In genomic region chr1:52404975-52405338, GRCh38 we compare ENCODE assay signal across 8 cellular contexts. TPM values are rescaled to one million over a fixed set of nuclear protein-coding genes. Genes with fewer than 3 reads are reported as not detected.
DNase-seq lines count a peak whose midpoint lies in the region; ATAC-seq and TF ChIP-seq lines count a peak whose summit lies in the region.

No MANE protein-coding gene starts in this region.

- POLR2A ChIA-PET in activated B cell treated with CpG ODN at 0.5 μM for 24 hours (lab: Charles Lee) = interaction anchor here (0.6 to 2.9 kb wide), 12 partner anchors 8 to 517 kb away, joined by 3 to 34 read pairs (median 5); partner anchors contain the start of genes CC2D1B, ECHDC2, KTI12 and SHISAL2A

- ATAC-seq in GM23338 = no peak
- no peak for ATAC-seq in activated B cell treated with CpG ODN at 0.5 μM for 24 hours (ENCODE audit: low read depth)
- ATAC-seq in left ventricle myocardium superior = peak; percentile 2
- ATAC-seq in GM18870 (IDR thresholded peaks at IDR 0.05; ENCODE audit: unreplicated experiment) = no peak

- H3K9me3 ChIP-seq in skeletal muscle tissue (ENCODE audit: control insufficient read depth in 3 of 3, low read length in 3 of 3) = no peaks in the 10 kb centered on the region

- H3K4me3 ChIP-seq in GM23338 = peak overlapping the region; percentile 82
- peak overlapping the region; percentile 98 to 99 (median 99) for H3K4me3 ChIP-seq in skeletal muscle tissue (ENCODE audit: low read length in 3 of 3)

- H3K9ac ChIP-seq in skeletal muscle tissue (ENCODE audit: low read depth in 1 of 3, low read length in 3 of 3) = peak overlapping the region; percentile 90 to 97 (median 96)

- peaks cover 41% of the 10 kb centered on the region for H3K36me3 ChIP-seq in GM23338 (ENCODE audit: insufficient read depth)
- H3K36me3 ChIP-seq in skeletal muscle tissue (ENCODE audit: control insufficient read depth in 3 of 3, insufficient read depth in 3 of 3, low read length in 3 of 3) = peaks cover 13 to 24% (median 20%) of the 10 kb centered on the region in 3 donors

- H3K27me3 ChIP-seq in GM23338 (ENCODE audit: insufficient read depth) = no peaks in the 10 kb centered on the region
- H3K27me3 ChIP-seq in skeletal muscle tissue (ENCODE audit: control insufficient read depth in 3 of 3, insufficient read depth in 3 of 3, low read length in 3 of 3) = no peaks in the 10 kb centered on the region

- H3K4me1 ChIP-seq in GM23338 (ENCODE audit: insufficient read depth) = peaks cover 15% of the 10 kb centered on the region
- peaks cover 12 to 21% (median 15%) of the 10 kb centered on the region in 3 donors for H3K4me1 ChIP-seq in skeletal muscle tissue (ENCODE audit: control insufficient read depth in 3 of 3, insufficient read depth in 3 of 3, low read length in 3 of 3)

- peaks cover 69% of the 10 kb centered on the region for H3K36me3 Mint-ChIP-seq in GM23338 (ENCODE audit: low read depth)
- H3K36me3 Mint-ChIP-seq in activated B cell treated with CpG ODN at 0.5 μM for 24 hours (ENCODE audit: low read depth) = peaks cover 44% of the 10 kb centered on the region

- H3K9me3 Mint-ChIP-seq in GM23338 (no peaks in the 10 kb centered on the region), activated B cell treated with CpG ODN at 0.5 μM for 24 hours (no peaks in the 10 kb centered on the region)

- peaks cover 26% of the 10 kb centered on the region for H4K20me1 ChIP-seq in GM23338 (replicated peaks; ENCODE audit: insufficient read depth)

- H3K4me1 Mint-ChIP-seq in GM23338 (peaks cover 16% of the 10 kb centered on the region; the same call in 2 of the 3 replicates), activated B cell treated with CpG ODN at 0.5 μM for 24 hours (peaks cover 32% of the 10 kb centered on the region)

- peaks cover 75% of the 10 kb centered on the region for H3K79me2 ChIP-seq in GM23338 (replicated peaks; ENCODE audit: insufficient read depth)

- peak overlapping the region; percentile 82 for H3K4me2 ChIP-seq in GM23338

- TF ChIP-seq CTCF in GM23338 (conservative IDR thresholded peaks at IDR 0.05; ENCODE audit: low read depth in 2 of 2) = no peak
- TF ChIP-seq CTCF in activated B cell treated with CpG ODN at 0.5 μM for 24 hours (IDR thresholded peaks at IDR 0.05) = no peak

- H3K27ac Mint-ChIP-seq in GM23338 = peak overlapping the region; percentile 100
- H3K27ac Mint-ChIP-seq in activated B cell treated with CpG ODN at 0.5 μM for 24 hours = peak overlapping the region; percentile 95

- CTCF ChIA-PET in activated B cell treated with CpG ODN at 0.5 μM for 24 hours (lab: Charles Lee) = interaction anchor here (1.0 to 2.9 kb wide), 3 partner anchors 30 to 298 kb away, joined by 3 to 10 read pairs (median 3); no protein-coding TSS in a partner anchor

- H3K9me2 ChIP-seq in GM23338 (ENCODE audit: insufficient read depth) = no peaks in the 10 kb centered on the region

- no peaks in the 10 kb centered on the region for H3K27me3 Mint-ChIP-seq in GM23338 (ENCODE audit: insufficient read depth, low read depth, poor library complexity)
- H3K27me3 Mint-ChIP-seq in activated B cell treated with CpG ODN at 0.5 μM for 24 hours = no peaks in the 10 kb centered on the region

- H3K27ac ChIP-seq in GM23338 (ENCODE audit: low read depth) (peak overlapping the region; percentile 99), skeletal muscle tissue (ENCODE audit: low read depth, low read length) (peak overlapping the region; percentile 92)

- intact Hi-C loops in activated B cell treated with CpG ODN at 0.5 μM for 24 hours (cut with micrococcal nuclease) = loop anchor here (1.0 to 2.0 kb wide), 7 partner anchors 39 to 438 kb away; partner anchors contain the start of genes BTF3L4, CC2D1B and ZYG11B
- intact Hi-C loops in left ventricle myocardium superior (cut with micrococcal nuclease) = no loop called here

- peak overlapping the region; percentile 100 for H3K4me3 Mint-ChIP-seq in GM23338
- peak overlapping the region; percentile 99 for H3K4me3 Mint-ChIP-seq in activated B cell treated with CpG ODN at 0.5 μM for 24 hours

- DNase-seq in GM23338 (ENCODE audit: low spot score) = no peak
- DNase-seq in activated B cell treated with CpG ODN at 0.5 μM for 24 hours = no peak
- DNase-seq in left ventricle myocardium superior = no peak
- DNase-seq in NCI-H1694 (lab: John Stamatoyannopoulos, UW) = no peak
- no peak for DNase-seq in Ammon's horn (ENCODE audit: low spot score)
- DNase-seq in HPDE6-E6E7 (ENCODE audit: extremely low spot score) = no peak

- H3F3A ChIP-seq in GM23338 (replicated peaks; ENCODE audit: low read depth) = peaks cover 11% of the 10 kb centered on the region; the same call in 1 of the 2 replicates

- H2AFZ ChIP-seq in GM23338 = no peak overlapping the region

TF ChIP-seq in GM23338, 12 proteins besides CTCF, POLR2A, EP300 and RAD21 (continues in another document):
- TF ChIP-seq STAT1 (IDR thresholded peaks at IDR 0.05; ENCODE audit: unreplicated experiment) = no peak
- TF ChIP-seq ZNF114 (CRISPR knock-in tag; IDR thresholded peaks at IDR 0.05) = no peak
- no peak for TF ChIP-seq EZH2phosphoT487 (IDR thresholded peaks at IDR 0.05; ENCODE audit: unreplicated experiment)
- TF ChIP-seq JUNB (IDR thresholded peaks at IDR 0.05; ENCODE audit: unreplicated experiment) = no peak
- no peak for TF ChIP-seq NANOG (IDR thresholded peaks at IDR 0.05; ENCODE audit: borderline replicate concordance)
- no peak for TF ChIP-seq EZH2 (IDR thresholded peaks at IDR 0.05; ENCODE audit: low read depth, unreplicated experiment)
- no peak for TF ChIP-seq ETS1 (IDR thresholded peaks at IDR 0.05)

RNA-seq across cellular contexts. Expression of gene PRPF38A, which starts 0.6 kb away (rescaled TPM):
- total RNA-seq in GM23338 (2014; rRNA removed; shearing (Covaris generic)) = 24.8 and 29.6 TPM in 2 replicates
- polyA plus RNA-seq in GM23338 (2016; fragmentation: Nextera tagmentation; extraction: Ambion mirVana) = 33.7 and 40.3 TPM in 2 replicates
- total RNA-seq in activated B cell treated with CpG ODN at 0.5 μM for 24 hours (75.6 and 78.4 TPM in 2 replicates), left ventricle myocardium superior (21.6 TPM), skeletal muscle tissue (10.4 TPM)

RNA-seq across cellular contexts. Expression of gene ORC1, which starts 0.7 kb away (rescaled TPM):
- total RNA-seq in GM23338 (2014; rRNA removed; shearing (Covaris generic)) = 54.4 and 55.0 TPM in 2 replicates
- polyA plus RNA-seq in GM23338 (2016; fragmentation: Nextera tagmentation; extraction: Ambion mirVana) = 13.0 and 15.1 TPM in 2 replicates
- total RNA-seq in activated B cell treated with CpG ODN at 0.5 μM for 24 hours (3.2 TPM in 2 replicates), left ventricle myocardium superior (0.32 TPM), skeletal muscle tissue (1.6 TPM)

RNA-seq across cellular contexts. Expression of gene CC2D1B, which starts 39.0 kb away (rescaled TPM):
- total RNA-seq in GM23338 (2014; rRNA removed; shearing (Covaris generic)) = 11.3 and 13.1 TPM in 2 replicates
- polyA plus RNA-seq in GM23338 (2016; fragmentation: Nextera tagmentation; extraction: Ambion mirVana) = 5.7 and 6.0 TPM in 2 replicates
- 51.3 and 66.4 TPM in 2 replicates for total RNA-seq in activated B cell treated with CpG ODN at 0.5 μM for 24 hours
- 13.0 TPM for total RNA-seq in left ventricle myocardium superior
- total RNA-seq in skeletal muscle tissue = 10.4 TPM

Comparison
In these comparisons a context has a peak if more than half of its experiments do, and no peak if none do; other contexts are left out.
1. RNA of gene ORC1, which starts 0.7 kb away (total RNA-seq): 54.4 to 55.0 TPM in GM23338; 3.2 TPM in activated B cell treated with CpG ODN at 0.5 μM for 24 hours, 1.6 TPM in skeletal muscle tissue (single experiment) and 0.32 TPM in left ventricle myocardium superior (single experiment); every median in the first group is over 10 times any median in the second.